ENCODE assay signal across 1 cellular context in the genomic region with DNA sequence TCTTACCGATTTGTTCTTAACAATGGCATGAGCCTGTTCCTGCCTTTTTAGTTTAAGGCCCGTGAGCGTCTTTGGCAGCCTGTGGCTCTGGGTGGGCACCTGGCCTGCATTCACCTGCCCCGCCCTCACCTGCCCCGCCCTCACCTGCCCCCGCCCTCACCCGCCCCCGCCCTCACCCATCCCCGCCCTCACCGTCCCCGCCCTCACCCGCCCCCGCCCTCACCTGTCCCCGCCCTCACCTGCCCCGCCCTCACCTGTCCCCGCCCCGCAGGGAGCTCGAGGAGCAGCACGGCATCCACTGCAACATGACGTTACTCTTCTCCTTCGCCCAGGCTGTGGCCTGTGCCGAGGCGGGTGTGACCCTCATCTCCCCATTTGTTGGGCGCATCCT.
A peak's percentile ranks its signal among the peaks of the same experiment; 100 is the strongest.
TF ChIP-seq lines count a peak whose summit lies in the region.

No MANE protein-coding gene starts in this region.

TF ChIP-seq in H1, 55 proteins besides CTCF, POLR2A, EP300 and RAD21:
- TF ChIP-seq RNF2 (IDR thresholded peaks at IDR 0.05; ENCODE audit: borderline replicate concordance, low read depth, low read length, missing control alignments, poor library complexity, severe bottlenecking) (no peak), POLR2AphosphoS5 (IDR thresholded peaks at IDR 0.05; ENCODE audit: low read depth, low read length) (peak; percentile 21; the same call in 1 of the 2 replicates)
